23 cellular contexts compared by ENCODE assay signal in genomic region chr2:68561372-68561771, GRCh38.
"Had no signal": no experiment of that assay in that cellular context is flagged by ENCODE, and none has a peak within 500 bp of the region (broad histone marks: within the 10 kb centered on the region; RNA-seq: fewer than 3 reads in every experiment).

No MANE protein-coding gene starts in this region.

- H3K27me3 ChIP-seq: neutrophil, testis, transverse colon had no signal

- FAIRE-seq: endometrium, kidney had no signal

- H3K36me3 ChIP-seq: neutrophil, transverse colon had no signal

- H3K27ac ChIP-seq: neutrophil, skin epidermis, testis, transverse colon had no signal

- DNase-seq: activated B cell treated with CpG ODN at 0.5 μM for 24 hours; activated CD4-positive, alpha-beta T cell treated with anti-CD3 and anti-CD28 coated beads, Interleukin-2, amount 50 U/mL, for 1 hour; activated CD8-positive, alpha-beta memory T cell treated with anti-CD3 and anti-CD28 coated beads, Interleukin-2, amount 10 ng/mL, durations not matched to agents 7 days and 5 days; activated CD8-positive, alpha-beta T cell treated with anti-CD3 and anti-CD28 coated beads, Interleukin-2, amount 10 ng/mL, durations not matched to agents 7 days and 5 days; activated naive CD8-positive, alpha-beta T cell treated with anti-CD3 and anti-CD28 coated beads, Interleukin-2, amount 50 U/mL, for 24 hours; activated T-cell treated with anti-CD3 and anti-CD28 coated beads, Interleukin-2, amount 50 U/mL, for 48 hours; amygdala; effector CD4-positive, alpha-beta T cell; foreskin melanocyte; kidney; left colon; naive B cell; nephron progenitor cell; stimulated activated CD4-positive, alpha-beta T cell treated with anti-CD3 and anti-CD28 coated beads, Interleukin-12 subunit alpha, Interleukin-12 subunit beta, amount 100 ng/mL, for 4 hours; stimulated activated CD4-positive, alpha-beta T cell treated with anti-CD3 and anti-CD28 coated beads, Interleukin-4, amount 100 ng/mL, for 1 hour; stimulated activated naive CD8-positive, alpha-beta T cell treated with anti-CD3 and anti-CD28 coated beads, Interleukin-15, Interleukin-2, amounts not matched to agents 100 U/mL and 50 U/mL, for 24 hours; T-helper 1 cell; testis; transverse colon had no signal

- H3K4me3 ChIP-seq: skin epidermis, testis, transverse colon had no signal

- H3K9me3 ChIP-seq: neutrophil, testis, transverse colon had no signal

- H3K4me1 ChIP-seq: testis, transverse colon had no signal

- ATAC-seq: activated CD8-positive, alpha-beta memory T cell treated with anti-CD3 and anti-CD28 coated beads, Interleukin-2, amount 10 ng/mL, durations not matched to agents 7 days and 5 days; activated CD8-positive, alpha-beta T cell treated with anti-CD3 and anti-CD28 coated beads, Interleukin-2, amount 10 ng/mL, durations not matched to agents 7 days and 5 days; activated naive CD8-positive, alpha-beta T cell treated with anti-CD3 and anti-CD28 coated beads, Interleukin-2, amount 50 U/mL, for 24 hours; left colon; sciatic nerve; stimulated activated naive CD8-positive, alpha-beta T cell treated with anti-CD3 and anti-CD28 coated beads, Interleukin-15, Interleukin-2, amounts not matched to agents 100 U/mL and 50 U/mL, for 24 hours had no signal
